ENCODE assay signal across 1 cellular context in genomic region chr18:63111549-63112402, GRCh38.
TF ChIP-seq lines count a peak whose summit lies in the region.

No MANE protein-coding gene starts in this region.

TF ChIP-seq in GM12878, 131 proteins besides CTCF, POLR2A, EP300 and RAD21 (continued from another document):
- TF ChIP-seq, protein P1, sequence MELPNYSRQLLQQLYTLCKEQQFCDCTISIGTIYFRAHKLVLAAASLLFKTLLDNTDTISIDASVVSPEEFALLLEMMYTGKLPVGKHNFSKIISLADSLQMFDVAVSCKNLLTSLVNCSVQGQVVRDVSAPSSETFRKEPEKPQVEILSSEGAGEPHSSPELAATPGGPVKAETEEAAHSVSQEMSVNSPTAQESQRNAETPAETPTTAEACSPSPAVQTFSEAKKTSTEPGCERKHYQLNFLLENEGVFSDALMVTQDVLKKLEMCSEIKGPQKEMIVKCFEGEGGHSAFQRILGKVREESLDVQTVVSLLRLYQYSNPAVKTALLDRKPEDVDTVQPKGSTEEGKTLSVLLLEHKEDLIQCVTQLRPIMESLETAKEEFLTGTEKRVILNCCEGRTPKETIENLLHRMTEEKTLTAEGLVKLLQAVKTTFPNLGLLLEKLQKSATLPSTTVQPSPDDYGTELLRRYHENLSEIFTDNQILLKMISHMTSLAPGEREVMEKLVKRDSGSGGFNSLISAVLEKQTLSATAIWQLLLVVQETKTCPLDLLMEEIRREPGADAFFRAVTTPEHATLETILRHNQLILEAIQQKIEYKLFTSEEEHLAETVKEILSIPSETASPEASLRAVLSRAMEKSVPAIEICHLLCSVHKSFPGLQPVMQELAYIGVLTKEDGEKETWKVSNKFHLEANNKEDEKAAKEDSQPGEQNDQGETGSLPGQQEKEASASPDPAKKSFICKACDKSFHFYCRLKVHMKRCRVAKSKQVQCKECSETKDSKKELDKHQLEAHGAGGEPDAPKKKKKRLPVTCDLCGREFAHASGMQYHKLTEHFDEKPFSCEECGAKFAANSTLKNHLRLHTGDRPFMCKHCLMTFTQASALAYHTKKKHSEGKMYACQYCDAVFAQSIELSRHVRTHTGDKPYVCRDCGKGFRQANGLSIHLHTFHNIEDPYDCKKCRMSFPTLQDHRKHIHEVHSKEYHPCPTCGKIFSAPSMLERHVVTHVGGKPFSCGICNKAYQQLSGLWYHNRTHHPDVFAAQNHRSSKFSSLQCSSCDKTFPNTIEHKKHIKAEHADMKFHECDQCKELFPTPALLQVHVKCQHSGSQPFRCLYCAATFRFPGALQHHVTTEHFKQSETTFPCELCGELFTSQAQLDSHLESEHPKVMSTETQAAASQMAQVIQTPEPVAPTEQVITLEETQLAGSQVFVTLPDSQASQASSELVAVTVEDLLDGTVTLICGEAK (IDR thresholded peaks at IDR 0.05; ENCODE audit: borderline replicate concordance): no peak
- TF ChIP-seq RUNX3 (IDR thresholded peaks at IDR 0.05; ENCODE audit: low read length): no peak
- TF ChIP-seq, protein P2, sequence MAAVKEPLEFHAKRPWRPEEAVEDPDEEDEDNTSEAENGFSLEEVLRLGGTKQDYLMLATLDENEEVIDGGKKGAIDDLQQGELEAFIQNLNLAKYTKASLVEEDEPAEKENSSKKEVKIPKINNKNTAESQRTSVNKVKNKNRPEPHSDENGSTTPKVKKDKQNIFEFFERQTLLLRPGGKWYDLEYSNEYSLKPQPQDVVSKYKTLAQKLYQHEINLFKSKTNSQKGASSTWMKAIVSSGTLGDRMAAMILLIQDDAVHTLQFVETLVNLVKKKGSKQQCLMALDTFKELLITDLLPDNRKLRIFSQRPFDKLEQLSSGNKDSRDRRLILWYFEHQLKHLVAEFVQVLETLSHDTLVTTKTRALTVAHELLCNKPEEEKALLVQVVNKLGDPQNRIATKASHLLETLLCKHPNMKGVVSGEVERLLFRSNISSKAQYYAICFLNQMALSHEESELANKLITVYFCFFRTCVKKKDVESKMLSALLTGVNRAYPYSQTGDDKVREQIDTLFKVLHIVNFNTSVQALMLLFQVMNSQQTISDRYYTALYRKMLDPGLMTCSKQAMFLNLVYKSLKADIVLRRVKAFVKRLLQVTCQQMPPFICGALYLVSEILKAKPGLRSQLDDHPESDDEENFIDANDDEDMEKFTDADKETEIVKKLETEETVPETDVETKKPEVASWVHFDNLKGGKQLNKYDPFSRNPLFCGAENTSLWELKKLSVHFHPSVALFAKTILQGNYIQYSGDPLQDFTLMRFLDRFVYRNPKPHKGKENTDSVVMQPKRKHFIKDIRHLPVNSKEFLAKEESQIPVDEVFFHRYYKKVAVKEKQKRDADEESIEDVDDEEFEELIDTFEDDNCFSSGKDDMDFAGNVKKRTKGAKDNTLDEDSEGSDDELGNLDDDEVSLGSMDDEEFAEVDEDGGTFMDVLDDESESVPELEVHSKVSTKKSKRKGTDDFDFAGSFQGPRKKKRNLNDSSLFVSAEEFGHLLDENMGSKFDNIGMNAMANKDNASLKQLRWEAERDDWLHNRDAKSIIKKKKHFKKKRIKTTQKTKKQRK (IDR thresholded peaks at IDR 0.05; ENCODE audit: low read depth, low read length): no peak
- no peak for TF ChIP-seq NFYA (IDR thresholded peaks at IDR 0.05; ENCODE audit: borderline replicate concordance, low read depth, low read length)
- TF ChIP-seq SP1 (IDR thresholded peaks at IDR 0.05; ENCODE audit: low read depth, low read length): no peak
- TF ChIP-seq, protein P3, sequence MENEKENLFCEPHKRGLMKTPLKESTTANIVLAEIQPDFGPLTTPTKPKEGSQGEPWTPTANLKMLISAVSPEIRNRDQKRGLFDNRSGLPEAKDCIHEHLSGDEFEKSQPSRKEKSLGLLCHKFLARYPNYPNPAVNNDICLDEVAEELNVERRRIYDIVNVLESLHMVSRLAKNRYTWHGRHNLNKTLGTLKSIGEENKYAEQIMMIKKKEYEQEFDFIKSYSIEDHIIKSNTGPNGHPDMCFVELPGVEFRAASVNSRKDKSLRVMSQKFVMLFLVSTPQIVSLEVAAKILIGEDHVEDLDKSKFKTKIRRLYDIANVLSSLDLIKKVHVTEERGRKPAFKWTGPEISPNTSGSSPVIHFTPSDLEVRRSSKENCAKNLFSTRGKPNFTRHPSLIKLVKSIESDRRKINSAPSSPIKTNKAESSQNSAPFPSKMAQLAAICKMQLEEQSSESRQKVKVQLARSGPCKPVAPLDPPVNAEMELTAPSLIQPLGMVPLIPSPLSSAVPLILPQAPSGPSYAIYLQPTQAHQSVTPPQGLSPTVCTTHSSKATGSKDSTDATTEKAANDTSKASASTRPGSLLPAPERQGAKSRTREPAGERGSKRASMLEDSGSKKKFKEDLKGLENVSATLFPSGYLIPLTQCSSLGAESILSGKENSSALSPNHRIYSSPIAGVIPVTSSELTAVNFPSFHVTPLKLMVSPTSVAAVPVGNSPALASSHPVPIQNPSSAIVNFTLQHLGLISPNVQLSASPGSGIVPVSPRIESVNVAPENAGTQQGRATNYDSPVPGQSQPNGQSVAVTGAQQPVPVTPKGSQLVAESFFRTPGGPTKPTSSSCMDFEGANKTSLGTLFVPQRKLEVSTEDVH (IDR thresholded peaks at IDR 0.05; ENCODE audit: low read depth, partially characterized antibody): no peak
- TF ChIP-seq SKIL (IDR thresholded peaks at IDR 0.05; ENCODE audit: low read depth, poor library complexity, severe bottlenecking): no peak
- TF ChIP-seq NRF1 (conservative IDR thresholded peaks at IDR 0.05; ENCODE audit: low read depth, low read length): no peak
- no peak for TF ChIP-seq RCOR1 (conservative IDR thresholded peaks at IDR 0.05; ENCODE audit: low read depth, low read length)
- no peak for TF ChIP-seq TBL1XR1 (IDR thresholded peaks at IDR 0.05; ENCODE audit: low read depth, low read length)
- TF ChIP-seq FOXK2 (IDR thresholded peaks at IDR 0.05): no peak
- no peak for TF ChIP-seq CHD2 (IDR thresholded peaks at IDR 0.05; ENCODE audit: borderline replicate concordance, low read depth, low read length)
- TF ChIP-seq, protein P4, sequence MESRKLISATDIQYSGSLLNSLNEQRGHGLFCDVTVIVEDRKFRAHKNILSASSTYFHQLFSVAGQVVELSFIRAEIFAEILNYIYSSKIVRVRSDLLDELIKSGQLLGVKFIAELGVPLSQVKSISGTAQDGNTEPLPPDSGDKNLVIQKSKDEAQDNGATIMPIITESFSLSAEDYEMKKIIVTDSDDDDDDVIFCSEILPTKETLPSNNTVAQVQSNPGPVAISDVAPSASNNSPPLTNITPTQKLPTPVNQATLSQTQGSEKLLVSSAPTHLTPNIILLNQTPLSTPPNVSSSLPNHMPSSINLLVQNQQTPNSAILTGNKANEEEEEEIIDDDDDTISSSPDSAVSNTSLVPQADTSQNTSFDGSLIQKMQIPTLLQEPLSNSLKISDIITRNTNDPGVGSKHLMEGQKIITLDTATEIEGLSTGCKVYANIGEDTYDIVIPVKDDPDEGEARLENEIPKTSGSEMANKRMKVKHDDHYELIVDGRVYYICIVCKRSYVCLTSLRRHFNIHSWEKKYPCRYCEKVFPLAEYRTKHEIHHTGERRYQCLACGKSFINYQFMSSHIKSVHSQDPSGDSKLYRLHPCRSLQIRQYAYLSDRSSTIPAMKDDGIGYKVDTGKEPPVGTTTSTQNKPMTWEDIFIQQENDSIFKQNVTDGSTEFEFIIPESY (IDR thresholded peaks at IDR 0.05): no peak
- TF ChIP-seq SIN3A (IDR thresholded peaks at IDR 0.05; ENCODE audit: low read depth, low read length): no peak
- no peak for TF ChIP-seq CREB1 (IDR thresholded peaks at IDR 0.05; ENCODE audit: low read depth)
- TF ChIP-seq SMAD1 (IDR thresholded peaks at IDR 0.05; ENCODE audit: low read depth, partially characterized antibody): no peak
- TF ChIP-seq FOS (IDR thresholded peaks at IDR 0.05; ENCODE audit: borderline replicate concordance, extremely low read depth, insufficient read length): no peak
